Comparison of ENCODE assay signal across 2 cellular contexts in genomic region chr7:42913591-42913990, GRCh38.
TF ChIP-seq lines count a peak whose summit lies in the region.

No MANE protein-coding gene starts in this region.

TF ChIP-seq in GM23338, 12 proteins besides CTCF, POLR2A, EP300 and RAD21:
- no peak for TF ChIP-seq ZNF462 (CRISPR knock-in tag; IDR thresholded peaks at IDR 0.05)
- TF ChIP-seq ETS1 (IDR thresholded peaks at IDR 0.05), result no peak
- TF ChIP-seq NANOG (IDR thresholded peaks at IDR 0.05; ENCODE audit: borderline replicate concordance), result no peak
- TF ChIP-seq EZH2phosphoT487 (IDR thresholded peaks at IDR 0.05; ENCODE audit: unreplicated experiment), result no peak
- no peak for TF ChIP-seq CREB1 (CRISPR knock-in tag; IDR thresholded peaks at IDR 0.05; ENCODE audit: low read depth)
- no peak for TF ChIP-seq POLR2AphosphoS5 (IDR thresholded peaks at IDR 0.05; ENCODE audit: low read depth)
- TF ChIP-seq STAT1 (IDR thresholded peaks at IDR 0.05; ENCODE audit: unreplicated experiment), result no peak
- no peak for TF ChIP-seq JUNB (IDR thresholded peaks at IDR 0.05; ENCODE audit: unreplicated experiment)
- no peak for TF ChIP-seq ZNF114 (CRISPR knock-in tag; IDR thresholded peaks at IDR 0.05)

TF ChIP-seq in GM12878, 131 proteins besides CTCF, POLR2A, EP300 and RAD21:
- TF ChIP-seq MTA3 (IDR thresholded peaks at IDR 0.05; ENCODE audit: borderline replicate concordance, low read length) (no peak), RUNX3 (IDR thresholded peaks at IDR 0.05; ENCODE audit: low read length) (peak; percentile 69)
TF ChIP-seq in GM12878: peak in this region for 1.
